1 cellular context compared by ENCODE assay signal in the genomic region with DNA sequence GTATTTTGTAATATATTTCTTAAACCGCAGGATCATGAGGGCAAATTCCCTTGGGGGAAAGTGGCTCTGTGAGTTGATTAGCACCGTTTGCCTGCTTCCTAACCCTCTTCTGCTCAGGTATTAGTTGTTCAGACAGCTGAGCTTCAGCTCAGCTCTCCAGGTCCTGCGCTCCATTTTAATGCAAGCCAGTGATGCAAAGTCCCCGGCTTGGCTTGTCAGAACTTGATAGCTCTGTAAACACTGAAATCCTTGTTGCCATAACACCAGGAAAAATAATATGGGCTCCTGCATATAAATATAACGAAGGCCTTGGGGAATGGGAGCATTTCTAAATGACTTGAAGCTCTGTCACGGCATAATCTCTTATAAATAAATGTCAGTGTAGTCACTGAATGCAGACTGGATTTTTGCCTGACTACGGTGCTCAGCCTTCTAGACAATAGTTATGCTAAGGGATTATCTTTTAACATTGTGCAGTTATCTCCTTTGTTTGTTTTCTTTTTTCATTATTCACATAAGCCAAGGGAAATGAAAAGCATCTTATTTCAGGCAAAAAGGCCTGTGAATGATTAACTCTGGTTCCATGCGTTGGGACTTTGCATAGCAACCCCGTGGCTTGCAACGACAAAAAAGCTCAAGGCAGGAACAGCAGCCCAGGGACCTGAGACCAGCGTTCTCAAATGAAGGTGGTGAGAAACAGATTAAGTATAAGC.
TF ChIP-seq lines count a peak whose summit lies in the region.

No MANE protein-coding gene starts in this region.

TF ChIP-seq in HepG2, 621 proteins besides CTCF, POLR2A, EP300 and RAD21 (continued from another document and continues in another):
- TF ChIP-seq ARID4A (CRISPR knock-in tag; IDR thresholded peaks at IDR 0.05; ENCODE audit: borderline replicate concordance) (peak; percentile 50; the same call in 1 of the 2 replicates), ZNF331 (CRISPR knock-in tag; IDR thresholded peaks at IDR 0.05) (0 out of 2 replicates have a peak, but pooled peaks have one; percentile 52), SALL1 (CRISPR knock-in tag; IDR thresholded peaks at IDR 0.05) (peak; percentile 64), PATZ1 (CRISPR knock-in tag; IDR thresholded peaks at IDR 0.05) (0 out of 2 replicates have a peak, but pooled peaks have one; percentile 15), RFXAP (CRISPR knock-in tag; IDR thresholded peaks at IDR 0.05; ENCODE audit: borderline replicate concordance) (peak; percentile 21; the same call in 1 of the 2 replicates), NAIF1 (CRISPR knock-in tag; IDR thresholded peaks at IDR 0.05; ENCODE audit: borderline replicate concordance) (no peak), MED1 (CRISPR knock-in tag; IDR thresholded peaks at IDR 0.05) (peak; percentile 12; the same call in 1 of the 2 replicates), CEBPB (IDR thresholded peaks at IDR 0.05; ENCODE audit: borderline replicate concordance, low read depth, low read length) (peak; percentile 63; the same call in 1 of the 2 replicates), ZFP62 (CRISPR knock-in tag; IDR thresholded peaks at IDR 0.05) (no peak), GLI4 (CRISPR knock-in tag; IDR thresholded peaks at IDR 0.05; ENCODE audit: borderline replicate concordance) (no peak), ZIK1 (CRISPR knock-in tag; IDR thresholded peaks at IDR 0.05; ENCODE audit: borderline replicate concordance, low read depth) (peak; percentile 35; the same call in 1 of the 2 replicates), ZBTB7A (CRISPR knock-in tag; IDR thresholded peaks at IDR 0.05) (no peak), MTA1 (CRISPR knock-in tag; IDR thresholded peaks at IDR 0.05; ENCODE audit: borderline replicate concordance) (no peak), FOXJ3 (CRISPR knock-in tag; IDR thresholded peaks at IDR 0.05; ENCODE audit: borderline replicate concordance) (peak; percentile 65; the same call in 1 of the 2 replicates), ZNF792 (CRISPR knock-in tag; IDR thresholded peaks at IDR 0.05) (peak; percentile 53; the same call in 1 of the 2 replicates), ZBTB38 (CRISPR knock-in tag; IDR thresholded peaks at IDR 0.05) (no peak), KMT2A (CRISPR knock-in tag; IDR thresholded peaks at IDR 0.05) (peak; percentile 33; the same call in 1 of the 2 replicates), ARID3A (IDR thresholded peaks at IDR 0.05; ENCODE audit: low read depth, low read length) (peak; percentile 98), ZNF644 (CRISPR knock-in tag; IDR thresholded peaks at IDR 0.05; ENCODE audit: low read depth) (0 out of 2 replicates have a peak, but pooled peaks have one; percentile 44), MEF2D (CRISPR knock-in tag; IDR thresholded peaks at IDR 0.05) (0 out of 2 replicates have a peak, but pooled peaks have one; percentile 50), HDAC1 (CRISPR knock-in tag; IDR thresholded peaks at IDR 0.05) (peak; percentile 55; the same call in 1 of the 2 replicates), BHLHE40 (IDR thresholded peaks at IDR 0.05; ENCODE audit: low read length) (no peak), ZNF878 (CRISPR knock-in tag; IDR thresholded peaks at IDR 0.05) (no peak), FOXM1 (CRISPR knock-in tag; IDR thresholded peaks at IDR 0.05) (no peak), SRSF9 (IDR thresholded peaks at IDR 0.05; ENCODE audit: borderline replicate concordance, insufficient read depth, low read depth, low read length, poor library complexity, severe bottlenecking) (no peak), SOX5 (CRISPR knock-in tag; IDR thresholded peaks at IDR 0.05; ENCODE audit: borderline replicate concordance) (peak; percentile 89), GATAD2A (CRISPR knock-in tag; IDR thresholded peaks at IDR 0.05) (peak; percentile 56; the same call in 1 of the 2 replicates), TARDBP (CRISPR knock-in tag; IDR thresholded peaks at IDR 0.05) (peak; percentile 19; the same call in 1 of the 2 replicates), ZNF235 (CRISPR knock-in tag; IDR thresholded peaks at IDR 0.05; ENCODE audit: borderline replicate concordance) (no peak), FOXP4 (CRISPR knock-in tag; IDR thresholded peaks at IDR 0.05) (peak; percentile 62; the same call in 1 of the 2 replicates), ATRX (CRISPR knock-in tag; IDR thresholded peaks at IDR 0.05; ENCODE audit: borderline replicate concordance) (no peak), AHR (CRISPR knock-in tag; IDR thresholded peaks at IDR 0.05) (no peak), RXRB (CRISPR knock-in tag; IDR thresholded peaks at IDR 0.05; ENCODE audit: borderline replicate concordance) (0 out of 2 replicates have a peak, but pooled peaks have one; percentile 11), ZNF691 (CRISPR knock-in tag; IDR thresholded peaks at IDR 0.05; ENCODE audit: borderline replicate concordance, low read depth) (no peak), ZNF431 (CRISPR knock-in tag; IDR thresholded peaks at IDR 0.05; ENCODE audit: borderline replicate concordance, low read depth) (no peak), PHF5A (CRISPR knock-in tag; IDR thresholded peaks at IDR 0.05; ENCODE audit: low read depth, unreplicated experiment) (no peak), ZNF841 (CRISPR knock-in tag; IDR thresholded peaks at IDR 0.05; ENCODE audit: borderline replicate concordance) (no peak)
- TF ChIP-seq, protein P1, sequence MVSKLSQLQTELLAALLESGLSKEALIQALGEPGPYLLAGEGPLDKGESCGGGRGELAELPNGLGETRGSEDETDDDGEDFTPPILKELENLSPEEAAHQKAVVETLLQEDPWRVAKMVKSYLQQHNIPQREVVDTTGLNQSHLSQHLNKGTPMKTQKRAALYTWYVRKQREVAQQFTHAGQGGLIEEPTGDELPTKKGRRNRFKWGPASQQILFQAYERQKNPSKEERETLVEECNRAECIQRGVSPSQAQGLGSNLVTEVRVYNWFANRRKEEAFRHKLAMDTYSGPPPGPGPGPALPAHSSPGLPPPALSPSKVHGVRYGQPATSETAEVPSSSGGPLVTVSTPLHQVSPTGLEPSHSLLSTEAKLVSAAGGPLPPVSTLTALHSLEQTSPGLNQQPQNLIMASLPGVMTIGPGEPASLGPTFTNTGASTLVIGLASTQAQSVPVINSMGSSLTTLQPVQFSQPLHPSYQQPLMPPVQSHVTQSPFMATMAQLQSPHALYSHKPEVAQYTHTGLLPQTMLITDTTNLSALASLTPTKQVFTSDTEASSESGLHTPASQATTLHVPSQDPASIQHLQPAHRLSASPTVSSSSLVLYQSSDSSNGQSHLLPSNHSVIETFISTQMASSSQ (IDR thresholded peaks at IDR 0.05; ENCODE audit: low read depth): peak; percentile 89
- TF ChIP-seq, protein P1 (CRISPR knock-in tag; IDR thresholded peaks at IDR 0.05; ENCODE audit: borderline replicate concordance): peak; percentile 95; the same call in 1 of the 2 replicates
- TF ChIP-seq, protein P2, sequence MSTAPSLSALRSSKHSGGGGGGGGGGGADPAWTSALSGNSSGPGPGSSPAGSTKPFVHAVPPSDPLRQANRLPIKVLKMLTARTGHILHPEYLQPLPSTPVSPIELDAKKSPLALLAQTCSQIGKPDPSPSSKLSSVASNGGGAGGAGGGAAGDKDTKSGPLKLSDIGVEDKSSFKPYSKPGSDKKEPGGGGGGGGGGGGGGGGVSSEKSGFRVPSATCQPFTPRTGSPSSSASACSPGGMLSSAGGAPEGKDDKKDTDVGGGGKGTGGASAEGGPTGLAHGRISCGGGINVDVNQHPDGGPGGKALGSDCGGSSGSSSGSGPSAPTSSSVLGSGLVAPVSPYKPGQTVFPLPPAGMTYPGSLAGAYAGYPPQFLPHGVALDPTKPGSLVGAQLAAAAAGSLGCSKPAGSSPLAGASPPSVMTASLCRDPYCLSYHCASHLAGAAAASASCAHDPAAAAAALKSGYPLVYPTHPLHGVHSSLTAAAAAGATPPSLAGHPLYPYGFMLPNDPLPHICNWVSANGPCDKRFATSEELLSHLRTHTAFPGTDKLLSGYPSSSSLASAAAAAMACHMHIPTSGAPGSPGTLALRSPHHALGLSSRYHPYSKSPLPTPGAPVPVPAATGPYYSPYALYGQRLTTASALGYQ (CRISPR knock-in tag; IDR thresholded peaks at IDR 0.05): 0 out of 2 replicates have a peak, but pooled peaks have one; percentile 38
- TF ChIP-seq, protein P3, sequence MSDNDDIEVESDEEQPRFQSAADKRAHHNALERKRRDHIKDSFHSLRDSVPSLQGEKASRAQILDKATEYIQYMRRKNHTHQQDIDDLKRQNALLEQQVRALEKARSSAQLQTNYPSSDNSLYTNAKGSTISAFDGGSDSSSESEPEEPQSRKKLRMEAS (IDR thresholded peaks at IDR 0.05): 0 out of 2 replicates have a peak, but pooled peaks have one; percentile 48
